ENCODE assay signal across 26 cellular contexts in genomic region chr3:147343926-147344325, GRCh38.
"Had no signal": no experiment of that assay in that cellular context is flagged by ENCODE, and none has a peak within 500 bp of the region (broad histone marks: within the 10 kb centered on the region; RNA-seq: fewer than 3 reads in every experiment).

No MANE protein-coding gene starts in this region.

- H3K9me3 ChIP-seq: esophagus muscularis mucosa, heart right ventricle, left lung, mucosa of descending colon, prostate gland, sigmoid colon, stomach, thyroid gland had no signal

- H3K4me1 ChIP-seq: esophagus muscularis mucosa, heart right ventricle, left lung, prostate gland, sigmoid colon, stomach, thyroid gland had no signal

- H3K4me1 Mint-ChIP-seq: mesothelial cell of epicardium; naive B cell; stimulated activated effector memory CD8-positive, alpha-beta T cell treated with anti-CD3 and anti-CD28 coated beads, Interleukin-12 subunit alpha, Interleukin-12 subunit beta, amount 100 ng/mL, for 72 hours had no signal

- H3K36me3 ChIP-seq: esophagus muscularis mucosa, heart right ventricle, left lung, prostate gland, sigmoid colon, stomach, thyroid gland had no signal

- H3K27ac Mint-ChIP-seq: endodermal cell; mesothelial cell of epicardium; naive B cell; natural killer cell treated with Interleukin-12 subunit alpha and Interleukin-12 subunit beta and Interleukin-15 and Interleukin-18, amount 100 ng/mL, for 72 hours; stimulated activated effector memory CD8-positive, alpha-beta T cell treated with anti-CD3 and anti-CD28 coated beads, Interleukin-12 subunit alpha, Interleukin-12 subunit beta, amount 100 ng/mL, for 72 hours; type B pancreatic cell had no signal

- H3K36me3 Mint-ChIP-seq: mesothelial cell of epicardium; stimulated activated effector memory CD8-positive, alpha-beta T cell treated with anti-CD3 and anti-CD28 coated beads, Interleukin-12 subunit alpha, Interleukin-12 subunit beta, amount 100 ng/mL, for 72 hours; type B pancreatic cell had no signal

- H3K9me3 Mint-ChIP-seq: endodermal cell, mesothelial cell of epicardium, neural crest cell, type B pancreatic cell had no signal

- H3K4me3 Mint-ChIP-seq: endodermal cell; mesothelial cell of epicardium; natural killer cell treated with Interleukin-12 subunit alpha and Interleukin-12 subunit beta and Interleukin-15 and Interleukin-18, amount 100 ng/mL, for 72 hours; neural crest cell; stimulated activated effector memory CD8-positive, alpha-beta T cell treated with anti-CD3 and anti-CD28 coated beads, Interleukin-12 subunit alpha, Interleukin-12 subunit beta, amount 100 ng/mL, for 72 hours; type B pancreatic cell had no signal

- ATAC-seq: heart right ventricle; left cardiac atrium; left lung; mucosa of descending colon; natural killer cell treated with Interleukin-12 subunit alpha and Interleukin-12 subunit beta and Interleukin-15 and Interleukin-18, amount 100 ng/mL, for 72 hours; right cardiac atrium; stimulated activated effector memory CD8-positive, alpha-beta T cell treated with anti-CD3 and anti-CD28 coated beads, Interleukin-12 subunit alpha, Interleukin-12 subunit beta, amount 100 ng/mL, for 72 hours had no signal

- H3K27ac ChIP-seq: esophagus muscularis mucosa, heart right ventricle, left lung, prostate gland, sigmoid colon, stomach, thyroid gland had no signal

- H3K4me3 ChIP-seq: esophagus muscularis mucosa, heart right ventricle, left lung, mucosa of descending colon, prostate gland, sigmoid colon, stomach, thyroid gland had no signal

- H3K27me3 Mint-ChIP-seq: natural killer cell treated with Interleukin-12 subunit alpha and Interleukin-12 subunit beta and Interleukin-15 and Interleukin-18, amount 100 ng/mL, for 72 hours had no signal

- H3K27me3 ChIP-seq: sigmoid colon, thyroid gland had no signal

- DNase-seq: cortex of kidney; effector CD8-positive, alpha-beta T cell; endodermal cell; foreskin melanocyte; glutamatergic neuron; heart right ventricle; hippocampal formation; left cardiac atrium; left lung; mesenchymal stem cell; mucosa of descending colon; naive B cell; right cardiac atrium; sigmoid colon; stimulated activated CD4-positive, alpha-beta T cell treated with anti-CD3 and anti-CD28 coated beads, Interleukin-2, amount 100 ng/mL, for 24 hours; stimulated activated CD4-positive, alpha-beta T cell treated with anti-CD3 and anti-CD28 coated beads, Interleukin-4, amount 100 ng/mL, for 24 hours; stimulated activated naive CD4-positive, alpha-beta T cell treated with Interleukin-2 at 50 U/mL for 16 hours; stomach; thyroid gland had no signal
